Comparison of ENCODE assay signal across 18 cellular contexts in the genomic region with DNA sequence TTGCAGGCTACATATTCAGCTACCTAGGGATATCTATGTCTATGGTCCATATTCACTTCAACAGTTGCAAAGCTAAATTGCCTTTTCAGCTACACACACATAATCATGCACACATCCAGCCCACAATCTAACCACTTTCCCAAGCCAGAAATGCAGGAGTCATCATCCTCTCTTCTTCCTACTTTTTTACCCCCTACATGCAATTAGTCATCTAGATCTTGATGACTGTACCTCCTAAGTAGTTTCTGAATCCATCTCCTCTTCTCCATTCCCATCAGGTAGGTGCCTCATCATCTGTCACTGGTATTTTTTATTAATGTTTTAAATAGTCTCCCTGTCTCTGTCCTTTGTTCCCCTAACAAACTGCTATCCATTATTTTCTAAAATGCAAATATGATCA. TPM values are rescaled to one million over a fixed set of nuclear protein-coding genes. Genes with fewer than 3 reads are reported as not detected.
A peak's percentile ranks its signal among the peaks of the same experiment; 100 is the strongest.
DNase-seq lines count a peak whose midpoint lies in the region; ATAC-seq and TF ChIP-seq lines count a peak whose summit lies in the region.
"Had no signal": no experiment of that assay in that cellular context is flagged by ENCODE, and none has a peak within 500 bp of the region (broad histone marks: within the 10 kb centered on the region; RNA-seq: fewer than 3 reads in every experiment).

No MANE protein-coding gene starts in this region.

- peak overlapping the region; percentile 10; the same call in 1 of the 2 replicates for H3K9ac ChIP-seq in SK-N-SH

- H3K9me3 ChIP-seq in SK-N-SH (no peaks in the 10 kb centered on the region), WERI-Rb-1 (ENCODE audit: severe bottlenecking) (no peaks in the 10 kb centered on the region)
- H3K9me3 ChIP-seq: left lung had no signal

- H3K4me2 ChIP-seq in SK-N-SH: peak overlapping the region; percentile 45; the same call in 1 of the 2 replicates
- H3K4me2 ChIP-seq: hepatocyte had no signal

- peaks cover 38% of the 10 kb centered on the region for H3F3A ChIP-seq in SK-N-SH (replicated peaks; ENCODE audit: insufficient read depth)

- no peaks in the 10 kb centered on the region for H3K36me3 Mint-ChIP-seq in activated CD8-positive, alpha-beta memory T cell treated with anti-CD3 and anti-CD28 coated beads, Interleukin-2, amount 10 ng/mL, durations not matched to agents 7 days and 5 days
- H3K36me3 Mint-ChIP-seq: activated naive CD8-positive, alpha-beta T cell treated with anti-CD3 and anti-CD28 coated beads, Interleukin-2, amount 10 ng/mL, durations not matched to agents 7 days and 5 days; CD4-positive, alpha-beta memory T cell had no signal

- no peaks in the 10 kb centered on the region for H3K79me2 ChIP-seq in SK-N-SH (ENCODE audit: insufficient read depth)
- H3K79me2 ChIP-seq: hepatocyte had no signal

- H3K4me1 ChIP-seq in SK-N-SH (ENCODE audit: control insufficient read depth in 1 of 2, insufficient read depth in 2 of 2, low read depth in 1 of 2, low read length in 1 of 2): peaks cover 0 to 14% of the 10 kb centered on the region in 2 experiments; a peak in 2 of 4 replicates
- H3K4me1 ChIP-seq: left lung had no signal

- H3K9me3 Mint-ChIP-seq in activated CD8-positive, alpha-beta memory T cell treated with anti-CD3 and anti-CD28 coated beads, Interleukin-2, amount 10 ng/mL, durations not matched to agents 7 days and 5 days (ENCODE audit: low read depth): no peaks in the 10 kb centered on the region
- H3K9me3 Mint-ChIP-seq: activated naive CD8-positive, alpha-beta T cell treated with anti-CD3 and anti-CD28 coated beads, Interleukin-2, amount 10 ng/mL, durations not matched to agents 7 days and 5 days; CD4-positive, alpha-beta memory T cell had no signal

- ATAC-seq in HG02970 (IDR thresholded peaks at IDR 0.05; ENCODE audit: low FRiP score, unreplicated experiment): no peak
- no peak for ATAC-seq in activated CD8-positive, alpha-beta memory T cell treated with anti-CD3 and anti-CD28 coated beads, Interleukin-2, amount 10 ng/mL, durations not matched to agents 7 days and 5 days
- ATAC-seq: left lung, T-helper 17 cell had no signal

- no peak overlapping the region for H2AFZ ChIP-seq in SK-N-SH (ENCODE audit: low read depth)
- H2AFZ ChIP-seq: hepatocyte had no signal

- H3K36me3 ChIP-seq in SK-N-SH (replicated peaks in 1 of 2; ENCODE audit: control insufficient read depth in 1 of 2, insufficient read depth in 2 of 2, low read length in 1 of 2) (no peaks in the 10 kb centered on the region), WERI-Rb-1 (no peaks in the 10 kb centered on the region)
- H3K36me3 ChIP-seq: left lung had no signal

- no peak overlapping the region for H3K4me3 Mint-ChIP-seq in activated CD8-positive, alpha-beta memory T cell treated with anti-CD3 and anti-CD28 coated beads, Interleukin-2, amount 10 ng/mL, durations not matched to agents 7 days and 5 days
- H3K4me3 Mint-ChIP-seq: activated naive CD8-positive, alpha-beta T cell treated with anti-CD3 and anti-CD28 coated beads, Interleukin-2, amount 10 ng/mL, durations not matched to agents 7 days and 5 days; CD4-positive, alpha-beta memory T cell; T-helper 17 cell had no signal

- no peak overlapping the region for H3K27ac Mint-ChIP-seq in activated CD8-positive, alpha-beta memory T cell treated with anti-CD3 and anti-CD28 coated beads, Interleukin-2, amount 10 ng/mL, durations not matched to agents 7 days and 5 days
- H3K27ac Mint-ChIP-seq: activated naive CD8-positive, alpha-beta T cell treated with anti-CD3 and anti-CD28 coated beads, Interleukin-2, amount 10 ng/mL, durations not matched to agents 7 days and 5 days; CD4-positive, alpha-beta memory T cell; T-helper 17 cell had no signal

- H3K27me3 Mint-ChIP-seq in activated CD8-positive, alpha-beta memory T cell treated with anti-CD3 and anti-CD28 coated beads, Interleukin-2, amount 10 ng/mL, durations not matched to agents 7 days and 5 days: peaks cover 60% of the 10 kb centered on the region

- no peak overlapping the region for H3K4me3 ChIP-seq in SK-N-SH (ENCODE audit: low read depth in 2 of 2, low read length in 1 of 2)
- H3K4me3 ChIP-seq in fibroblast of mammary gland (ENCODE audit: control insufficient read depth, low read depth, low read length): no peak overlapping the region
- H3K4me3 ChIP-seq in WERI-Rb-1 (ENCODE audit: low read depth, low read length): no peak overlapping the region
- H3K4me3 ChIP-seq: hepatocyte, left lung had no signal

- no peaks in the 10 kb centered on the region for H4K20me1 ChIP-seq in SK-N-SH (ENCODE audit: insufficient read depth)

- TF ChIP-seq CTCF in SK-N-SH (IDR thresholded peaks at IDR 0.05) (no peak), fibroblast of mammary gland (conservative IDR thresholded peaks at IDR 0.05; ENCODE audit: control insufficient read depth, insufficient read depth, low read depth, low read length) (no peak), WERI-Rb-1 (IDR thresholded peaks at IDR 0.05; ENCODE audit: low read depth, low read length) (no peak)

- H3K27me3 ChIP-seq in SK-N-SH (ENCODE audit: insufficient read depth) (no peaks in the 10 kb centered on the region), WERI-Rb-1 (ENCODE audit: insufficient read depth, low read depth, severe bottlenecking) (peaks cover 49% of the 10 kb centered on the region)
- H3K27me3 ChIP-seq: hepatocyte, left lung had no signal

- H3K27ac ChIP-seq in SK-N-SH (ENCODE audit: low read depth in 2 of 2, low read length in 1 of 2) (peak overlapping the region in 1 of 2 experiments; percentile 90; a peak in 2 of 4 replicates), WERI-Rb-1 (no peak overlapping the region)
- H3K27ac ChIP-seq: hepatocyte, left lung had no signal

- H3K9me2 ChIP-seq in SK-N-SH: no peaks in the 10 kb centered on the region

- CTCF ChIA-PET in SK-N-SH (lab: Yijun Ruan, JAX): no interaction called here
- CTCF ChIA-PET in activated CD8-positive, alpha-beta memory T cell treated with anti-CD3 and anti-CD28 coated beads, Interleukin-2, amount 10 ng/mL, durations not matched to agents 7 days and 5 days (lab: Charles Lee): no interaction called here

- TF ChIP-seq RAD21 in SK-N-SH (IDR thresholded peaks at IDR 0.05; ENCODE audit: low read length): no peak

- no peaks in the 10 kb centered on the region for H3K4me1 Mint-ChIP-seq in activated CD8-positive, alpha-beta memory T cell treated with anti-CD3 and anti-CD28 coated beads, Interleukin-2, amount 10 ng/mL, durations not matched to agents 7 days and 5 days
- H3K4me1 Mint-ChIP-seq: activated naive CD8-positive, alpha-beta T cell treated with anti-CD3 and anti-CD28 coated beads, Interleukin-2, amount 10 ng/mL, durations not matched to agents 7 days and 5 days; CD4-positive, alpha-beta memory T cell; T-helper 17 cell had no signal

- POLR2A ChIA-PET in SK-N-SH (lab: Yijun Ruan, JAX): no interaction called here

- TF ChIP-seq EP300 in SK-N-SH (IDR thresholded peaks at IDR 0.05; ENCODE audit: borderline replicate concordance in 1 of 2, low read depth in 1 of 2, low read length in 1 of 2): peak in 1 of 2 experiments; percentile 68; a peak in 1 of 4 replicates

- DNase-seq in HCEC 1CT (peak; percentile 83), SK-N-SH (no peak), fibroblast of mammary gland (ENCODE audit: low read depth) (peak; percentile 97), stromal cell of bone marrow (ENCODE audit: low read depth) (peak; percentile 73), WERI-Rb-1 (no peak)
- DNase-seq in activated CD8-positive, alpha-beta memory T cell treated with anti-CD3 and anti-CD28 coated beads, Interleukin-2, amount 10 ng/mL, durations not matched to agents 7 days and 5 days: no peak
- DNase-seq: activated CD4-positive, alpha-beta T cell treated with anti-CD3 and anti-CD28 coated beads for 4 hours; activated naive CD8-positive, alpha-beta T cell treated with anti-CD3 and anti-CD28 coated beads, Interleukin-2, amount 10 ng/mL, durations not matched to agents 7 days and 5 days; CD4-positive, alpha-beta memory T cell; Karpas-422; left lung; NCI-H187 treated with DMSO at 0.1 percent for 48 hours; NCI-H748 treated with DMSO at 0.1 percent for 48 hours; posterior cingulate gyrus; stimulated activated CD4-positive, alpha-beta T cell treated with anti-CD3 and anti-CD28 coated beads, Interleukin-15, amount 100 ng/mL, for 24 hours; T-helper 17 cell had no signal

TF ChIP-seq in SK-N-SH, 30 proteins besides CTCF, POLR2A, EP300 and RAD21 (continues in another document):
- peak; percentile 79 for TF ChIP-seq JUND (IDR thresholded peaks at IDR 0.05)
- no peak for TF ChIP-seq TAF1 (IDR thresholded peaks at IDR 0.05; ENCODE audit: borderline replicate concordance, low read depth, low read length)
- no peak for TF ChIP-seq SMC3 (IDR thresholded peaks at IDR 0.05; ENCODE audit: low read depth, low read length)
- no peak for TF ChIP-seq RXRA (IDR thresholded peaks at IDR 0.05; ENCODE audit: borderline replicate concordance, low read depth)
- TF ChIP-seq RFX5 (IDR thresholded peaks at IDR 0.05; ENCODE audit: low read length): no peak
- TF ChIP-seq, protein P1, sequence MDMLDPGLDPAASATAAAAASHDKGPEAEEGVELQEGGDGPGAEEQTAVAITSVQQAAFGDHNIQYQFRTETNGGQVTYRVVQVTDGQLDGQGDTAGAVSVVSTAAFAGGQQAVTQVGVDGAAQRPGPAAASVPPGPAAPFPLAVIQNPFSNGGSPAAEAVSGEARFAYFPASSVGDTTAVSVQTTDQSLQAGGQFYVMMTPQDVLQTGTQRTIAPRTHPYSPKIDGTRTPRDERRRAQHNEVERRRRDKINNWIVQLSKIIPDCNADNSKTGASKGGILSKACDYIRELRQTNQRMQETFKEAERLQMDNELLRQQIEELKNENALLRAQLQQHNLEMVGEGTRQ (IDR thresholded peaks at IDR 0.05; ENCODE audit: borderline replicate concordance, low read depth, low read length): no peak
- no peak for TF ChIP-seq MXI1 (IDR thresholded peaks at IDR 0.05; ENCODE audit: low read depth, low read length)
- no peak for TF ChIP-seq RCOR1 (IDR thresholded peaks at IDR 0.05; ENCODE audit: low read length)
- TF ChIP-seq CHD2 (IDR thresholded peaks at IDR 0.05; ENCODE audit: low read length, partially characterized antibody): no peak
- TF ChIP-seq EZH2phosphoT487 (IDR thresholded peaks at IDR 0.05; ENCODE audit: borderline replicate concordance, low read depth): no peak
- peak; percentile 41; the same call in 1 of the 2 replicates for TF ChIP-seq ELF1 (IDR thresholded peaks at IDR 0.05)

RNA-seq across cellular contexts. Expression of a gene that starts 23.7 kb away (rescaled TPM):
- polyA plus RNA-seq in SK-N-SH (2012; rRNA removed): 13.5 and 21.9 TPM in 2 replicates
- polyA plus RNA-seq in SK-N-SH (2012; cell fraction: cytosol; rRNA removed): 18.4 and 21.2 TPM in 2 replicates
- polyA plus RNA-seq in SK-N-SH (2012; cell fraction: nucleus; rRNA removed): 17.0 and 22.9 TPM in 2 replicates
- total RNA-seq in activated CD8-positive, alpha-beta memory T cell treated with anti-CD3 and anti-CD28 coated beads, Interleukin-2, amount 10 ng/mL, durations not matched to agents 7 days and 5 days: 1 to 10 TPM; 3.2 to 3.5 TPM

Comparison
In these comparisons a context has a peak if more than half of its experiments do, and no peak if none do; other contexts are left out.
1. DNase-seq: peak in HCEC 1CT (single experiment), fibroblast of mammary gland (single experiment) and stromal cell of bone marrow (single experiment); none in SK-N-SH (single experiment), WERI-Rb-1 (single experiment) and activated CD8-positive, alpha-beta memory T cell treated with anti-CD3 and anti-CD28 coated beads, Interleukin-2, amount 10 ng/mL, durations not matched to agents 7 days and 5 days (single experiment).